Comparison of ENCODE assay signal across 20 cellular contexts in genomic region chr7:66189695-66190503, GRCh38.
"Had no signal": no experiment of that assay in that cellular context is flagged by ENCODE, and none has a peak within 500 bp of the region (broad histone marks: within the 10 kb centered on the region; RNA-seq: fewer than 3 reads in every experiment).

No MANE protein-coding gene starts in this region.

- H3K36me3 ChIP-seq: heart right ventricle, right atrium auricular region, stomach, suprapubic skin, transverse colon, vagina had no signal

- H3K4me3 ChIP-seq: heart right ventricle, mucosa of descending colon, psoas muscle, right atrium auricular region, stomach, suprapubic skin, transverse colon, vagina had no signal

- DNase-seq: activated CD4-positive, alpha-beta T cell treated with anti-CD3 and anti-CD28 coated beads for 1 hour; activated CD4-positive, alpha-beta T cell treated with anti-CD3 and anti-CD28 coated beads, Interleukin-2, amount 50 U/mL, for 1 hour; activated CD8-positive, alpha-beta T cell treated with anti-CD3 and anti-CD28 coated beads, Interleukin-2, amount 10 ng/mL, durations not matched to agents 7 days and 5 days; activated gamma-delta T cell treated with Interleukin-2 at 50 U/mL for 16 hours; foreskin fibroblast; heart right ventricle; islet precursor cell; left colon; mucosa of descending colon; nephron progenitor cell; psoas muscle; stimulated activated CD4-positive, alpha-beta T cell treated with anti-CD3 and anti-CD28 coated beads, Interleukin-1b, Interleukin-23, amount 100 ng/mL, for 48 hours; stomach; T-helper 9 cell; transverse colon had no signal

- H3K27ac ChIP-seq: heart right ventricle, psoas muscle, right atrium auricular region, stomach, suprapubic skin, transverse colon, vagina had no signal

- H3K9me3 ChIP-seq: psoas muscle, right atrium auricular region, suprapubic skin, transverse colon, vagina had no signal

- ATAC-seq: activated CD8-positive, alpha-beta T cell treated with anti-CD3 and anti-CD28 coated beads, Interleukin-2, amount 10 ng/mL, durations not matched to agents 7 days and 5 days; heart right ventricle; mucosa of descending colon; psoas muscle; stimulated activated effector memory CD8-positive, alpha-beta T cell treated with anti-CD3 and anti-CD28 coated beads, Interleukin-12 subunit alpha, Interleukin-12 subunit beta, amount 100 ng/mL, for 72 hours had no signal

- H3K27me3 ChIP-seq: heart right ventricle, right atrium auricular region, stomach, suprapubic skin, transverse colon, vagina had no signal

- H3K4me1 ChIP-seq: heart right ventricle, psoas muscle, right atrium auricular region, stomach, transverse colon had no signal

- FAIRE-seq: endometrium had no signal
